31 cellular contexts compared by ENCODE assay signal in the genomic region with DNA sequence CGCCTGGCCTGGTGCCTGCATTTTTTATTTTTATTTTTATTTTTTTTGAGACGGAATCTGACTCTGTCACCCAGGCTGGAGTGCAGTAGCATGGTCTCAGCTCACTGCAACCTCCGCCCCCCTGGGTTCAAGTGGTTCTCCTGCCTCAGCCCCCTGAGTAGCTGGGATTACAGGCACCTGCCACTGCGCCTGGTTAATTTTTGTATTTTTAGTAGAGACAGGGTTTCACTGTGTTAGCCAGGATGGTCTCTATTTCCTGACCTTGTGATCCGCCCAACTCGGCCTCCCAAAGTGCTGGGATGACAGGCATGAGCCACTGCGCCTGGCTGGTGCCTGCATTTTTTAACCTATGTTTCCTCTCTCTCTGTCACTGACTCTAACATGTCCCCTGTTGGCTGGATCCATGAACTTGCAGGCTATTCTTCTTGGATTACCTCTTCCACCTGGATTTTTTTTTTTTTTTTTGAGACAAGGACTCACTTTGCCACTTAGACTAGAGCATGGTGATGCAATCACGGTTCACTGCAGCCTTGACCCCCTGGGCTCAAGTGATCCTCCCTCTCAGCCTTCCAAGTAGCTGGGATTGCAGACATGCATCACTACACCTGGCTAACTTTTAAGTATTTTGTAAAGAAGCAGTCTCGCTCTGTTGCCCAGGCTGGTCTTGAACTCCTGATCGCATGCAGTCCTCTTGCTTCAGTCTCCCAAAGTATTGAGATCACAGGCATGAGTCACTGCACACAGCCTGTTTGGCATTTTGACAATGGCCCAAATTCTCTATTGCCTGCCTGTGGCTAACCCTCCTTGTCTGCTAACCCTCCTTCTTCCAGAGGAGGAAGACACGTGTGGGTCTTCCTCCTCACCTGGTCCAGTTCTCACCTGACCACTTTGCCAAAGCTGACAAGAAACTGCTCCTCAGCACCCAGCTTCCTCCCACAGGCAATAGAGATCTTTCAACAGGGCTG. TPM values are rescaled to one million over a fixed set of nuclear protein-coding genes. Genes with fewer than 3 reads are reported as not detected.
DNase-seq lines count a peak whose midpoint lies in the region; TF ChIP-seq lines count a peak whose summit lies in the region.
"Had no signal": no experiment of that assay in that cellular context is flagged by ENCODE, and none has a peak within 500 bp of the region (broad histone marks: within the 10 kb centered on the region; RNA-seq: fewer than 3 reads in every experiment).

No MANE protein-coding gene starts in this region.

- H4K20me1 ChIP-seq in OCI-LY7 (ENCODE audit: insufficient read depth, low read length), result no peaks in the 10 kb centered on the region

- TF ChIP-seq CTCF in epithelial cell of proximal tubule (conservative IDR thresholded peaks at IDR 0.05; ENCODE audit: low read depth, low read length) (peak; percentile 5), WERI-Rb-1 (IDR thresholded peaks at IDR 0.05; ENCODE audit: low read depth, low read length) (no peak), OCI-LY7 (conservative IDR thresholded peaks at IDR 0.05; ENCODE audit: low read length) (no peak)

- no peaks in the 10 kb centered on the region for H3K9me2 ChIP-seq in OCI-LY7 (ENCODE audit: insufficient read depth, low read length)

- DNase-seq in EH (ENCODE audit: low read depth) (peak; percentile 19), MG63 (peak; percentile 2), epithelial cell of proximal tubule (ENCODE audit: low read depth) (peak; percentile 98), myocyte (ENCODE audit: low read depth) (peak; percentile 3), WERI-Rb-1 (no peak), amniotic stem cell (lab: John Stamatoyannopoulos, UW) (no peak), OCI-LY7 (ENCODE audit: low spot score) (no peak)
- DNase-seq: activated CD4-positive, alpha-beta T cell treated with anti-CD3 and anti-CD28 coated beads for 48 hours; activated CD8-positive, alpha-beta memory T cell treated with anti-CD3 and anti-CD28 coated beads for 24 hours; activated gamma-delta T cell; activated naive CD8-positive, alpha-beta T cell treated with anti-CD3 and anti-CD28 coated beads, Interleukin-2, amount 10 ng/mL, durations not matched to agents 7 days and 5 days; activated T-cell treated with anti-CD3 and anti-CD28 coated beads, Interleukin-2, amount 50 U/mL, for 1 hour; caudate nucleus; CD4-positive, alpha-beta T cell; DMS 273 treated with DMSO at 0.1 percent for 48 hours; GF-D8; hippocampal formation; left ventricle myocardium inferior; naive B cell; NCI-H2081 treated with DMSO at 0.1 percent for 48 hours; NCI-H446; NCI-H82; nucleus accumbens; stimulated activated naive CD8-positive, alpha-beta T cell treated with anti-CD3 and anti-CD28 coated beads, Interleukin-15, Interleukin-2, amounts not matched to agents 100 U/mL and 50 U/mL, for 24 hours; T-helper 17 cell; testis; uterus had no signal

- intact Hi-C loops in OCI-LY7 (cut with micrococcal nuclease; ENCODE audit: unreplicated experiment), result no loop called here

- CTCF ChIA-PET in OCI-LY7 (lab: Charles Lee; ENCODE audit: unreplicated experiment), result no interaction called here

- no peaks in the 10 kb centered on the region for H3K79me2 ChIP-seq in OCI-LY7 (ENCODE audit: insufficient read depth, low read depth, low read length)

- no peak overlapping the region for H3K4me3 ChIP-seq in MG63
- H3K4me3 ChIP-seq in epithelial cell of proximal tubule (ENCODE audit: low read depth, low read length), result no peak overlapping the region
- H3K4me3 ChIP-seq in WERI-Rb-1 (ENCODE audit: low read depth, low read length), result no peak overlapping the region
- no peak overlapping the region for H3K4me3 ChIP-seq in OCI-LY7 (ENCODE audit: low read depth, low read length, poor library complexity, severe bottlenecking)
- H3K4me3 ChIP-seq: esophagus muscularis mucosa, gastroesophageal sphincter, left ventricle myocardium inferior, skin epidermis, testis, uterus had no signal

- H3K4me1 ChIP-seq in OCI-LY7 (ENCODE audit: insufficient read depth, low read length, poor library complexity, severe bottlenecking), result no peaks in the 10 kb centered on the region
- H3K4me1 ChIP-seq: esophagus muscularis mucosa, gastroesophageal sphincter, left ventricle myocardium inferior, testis, uterus had no signal

- H3K27me3 ChIP-seq in MG63, result no peaks in the 10 kb centered on the region
- H3K27me3 ChIP-seq in WERI-Rb-1 (ENCODE audit: insufficient read depth, low read depth, severe bottlenecking), result no peaks in the 10 kb centered on the region
- H3K27me3 ChIP-seq: esophagus muscularis mucosa, gastroesophageal sphincter, testis, uterus had no signal

- POLR2A ChIA-PET in OCI-LY7 (lab: Charles Lee), result no interaction called here

- no peaks in the 10 kb centered on the region for H3K9me3 ChIP-seq in MG63
- no peaks in the 10 kb centered on the region for H3K9me3 ChIP-seq in WERI-Rb-1 (ENCODE audit: severe bottlenecking)
- H3K9me3 ChIP-seq in OCI-LY7 (ENCODE audit: low read length), result no peaks in the 10 kb centered on the region
- H3K9me3 ChIP-seq: esophagus muscularis mucosa, gastroesophageal sphincter, left ventricle myocardium inferior, testis, uterus had no signal

- H3K27ac ChIP-seq in WERI-Rb-1, result no peak overlapping the region
- no peak overlapping the region for H3K27ac ChIP-seq in OCI-LY7 (ENCODE audit: low read depth, low read length, poor library complexity, severe bottlenecking)
- H3K27ac ChIP-seq: esophagus muscularis mucosa, gastroesophageal sphincter, HL-60, left ventricle myocardium inferior, skin epidermis, testis, uterus had no signal

- no TSS peak for BruUV-seq in OCI-LY7 (replicated peaks; lab: Mats Ljungman, UMichigan)

- no peaks in the 10 kb centered on the region for H3K36me3 ChIP-seq in MG63
- H3K36me3 ChIP-seq in WERI-Rb-1, result no peaks in the 10 kb centered on the region
- H3K36me3 ChIP-seq in OCI-LY7 (ENCODE audit: insufficient read depth, low read length), result no peaks in the 10 kb centered on the region
- H3K36me3 ChIP-seq: esophagus muscularis mucosa, gastroesophageal sphincter, left ventricle myocardium inferior, uterus had no signal

- H2AFZ ChIP-seq in OCI-LY7 (ENCODE audit: low read length), result no peak overlapping the region

- H3K4me2 ChIP-seq in OCI-LY7 (ENCODE audit: low read length), result no peak overlapping the region

RNA-seq across cellular contexts. Expression of a gene that starts 23.0 kb away (rescaled TPM):
- 18.3 and 23.8 TPM in 2 replicates for total RNA-seq in MG63 (2014; rRNA removed; shearing (Covaris generic); ENCODE audit: low replicate concordance)
- 22.9 and 25.9 TPM in 2 replicates for total RNA-seq in epithelial cell of proximal tubule
- 36.5 and 43.5 TPM in 2 replicates for total RNA-seq in myocyte
- polyA plus RNA-seq in myocyte (2012), result 11.7 TPM
- total RNA-seq in OCI-LY7 (2014; rRNA removed; shearing (Covaris generic)), result 21.1 and 32.4 TPM in 2 replicates
- 23.3 and 24.1 TPM in 2 replicates for total RNA-seq in OCI-LY7 (2022)

RNA-seq across cellular contexts. Expression of a gene that starts 34.9 kb away (rescaled TPM):
- total RNA-seq in MG63 (2014; rRNA removed; shearing (Covaris generic); ENCODE audit: low replicate concordance), result 3.6 and 4.5 TPM in 2 replicates
- total RNA-seq in epithelial cell of proximal tubule (25.9 and 41.4 TPM in 2 replicates), myocyte (5.8 and 11.2 TPM in 2 replicates), OCI-LY7 (2022) (not detected in 2 replicates)
- polyA plus RNA-seq in myocyte (2012), result 12.7 TPM
- total RNA-seq in OCI-LY7 (2014; rRNA removed; shearing (Covaris generic)), result not detected in 2 replicates
- total RNA-seq: activated naive CD8-positive, alpha-beta T cell treated with anti-CD3 and anti-CD28 coated beads, Interleukin-2, amount 10 ng/mL, durations not matched to agents 7 days and 5 days; CD4-positive, alpha-beta T cell had no signal

Comparison
In these comparisons a context has a peak if more than half of its experiments do, and no peak if none do; other contexts are left out.
1. DNase-seq: peak in EH (single experiment), MG63 (single experiment), epithelial cell of proximal tubule (single experiment) and myocyte (single experiment); none in WERI-Rb-1 (single experiment), amniotic stem cell (single experiment) and OCI-LY7 (single experiment).